9 cellular contexts compared by ENCODE assay signal in genomic region chr10:105797234-105797890, GRCh38.
A peak's percentile ranks its signal among the peaks of the same experiment; 100 is the strongest.
DNase-seq lines count a peak whose midpoint lies in the region; ATAC-seq, FAIRE-seq and TF ChIP-seq lines count a peak whose summit lies in the region.
"Had no signal": no experiment of that assay in that cellular context is flagged by ENCODE, and none has a peak within 500 bp of the region (broad histone marks: within the 10 kb centered on the region; RNA-seq: fewer than 3 reads in every experiment).

No MANE protein-coding gene starts in this region.

- H3K4me2 ChIP-seq in hepatocyte = no peak overlapping the region

- no peaks in the 10 kb centered on the region for H3K9me3 ChIP-seq in hepatocyte (ENCODE audit: low read depth)

- no peaks in the 10 kb centered on the region for H4K20me1 ChIP-seq in hepatocyte (ENCODE audit: insufficient read depth, poor library complexity, severe bottlenecking)

- peak; percentile 62 for ATAC-seq in HG03378 (IDR thresholded peaks at IDR 0.05; ENCODE audit: unreplicated experiment)
- no peak for ATAC-seq in sciatic nerve
- no peak for ATAC-seq in GM21529 (IDR thresholded peaks at IDR 0.05; ENCODE audit: unreplicated experiment)
- ATAC-seq: naive thymus-derived CD8-positive, alpha-beta T cell had no signal

- TF ChIP-seq CTCF in hepatocyte (IDR thresholded peaks at IDR 0.05; ENCODE audit: poor library complexity) = peak; percentile 77

- FAIRE-seq in urothelium cell line (lab: Jason Lieb, UNC) = peak; percentile 53

- H3K9me2 ChIP-seq in hepatocyte (replicated peaks; ENCODE audit: insufficient read depth) = no peaks in the 10 kb centered on the region

- no peak overlapping the region for H2AFZ ChIP-seq in hepatocyte

- H3K27ac ChIP-seq in hepatocyte = no peak overlapping the region

- peak; percentile 10 for DNase-seq in NCI-H510A treated with DMSO at 0.1 percent for 48 hours (lab: John Stamatoyannopoulos, UW)
- DNase-seq in NCI-H510A (lab: John Stamatoyannopoulos, UW) = no peak
- DNase-seq in SK-MEL-5 (ENCODE audit: low read depth, low spot score) = peak; percentile 62
- peak; percentile 62 for DNase-seq in hepatocyte (ENCODE audit: low spot score)
- DNase-seq in urothelium cell line (ENCODE audit: low spot score) = peak; percentile 45
- no peak for DNase-seq in sciatic nerve (ENCODE audit: low spot score)

- H3K36me3 ChIP-seq in hepatocyte (replicated peaks; ENCODE audit: insufficient read depth, low read depth) = no peaks in the 10 kb centered on the region

- H3K79me2 ChIP-seq in hepatocyte = no peaks in the 10 kb centered on the region

- no peaks in the 10 kb centered on the region for H3K4me1 ChIP-seq in hepatocyte (ENCODE audit: insufficient read depth)

- in situ Hi-C loops in SK-MEL-5 (cut with HindIII; ENCODE audit: low pct_unique_long_range_greater_than_20kb, low sequenced_read_pairs) = no loop called here

- H3K27me3 ChIP-seq in hepatocyte = no peaks in the 10 kb centered on the region

- WGBS in hepatocyte (ENCODE audit: low lambda C conversion rate, missing lambda C conversion rate) = 65% methylated on average over 6 of the region's 6 CpGs

- intact Hi-C loops in sciatic nerve (cut with DNase I) = no loop called here

- H3K4me3 ChIP-seq in hepatocyte = no peak overlapping the region

Comparison
In these comparisons a context has a peak if more than half of its experiments do, and no peak if none do; other contexts are left out.
1. DNase-seq: peak in NCI-H510A treated with DMSO at 0.1 percent for 48 hours (single experiment), SK-MEL-5 (single experiment), hepatocyte (single experiment) and urothelium cell line (single experiment); none in NCI-H510A (single experiment) and sciatic nerve (single experiment).